ENCODE assay signal across 1 cellular context in genomic region chr5:7330141-7330712, GRCh38.
TF ChIP-seq lines count a peak whose summit lies in the region.

No MANE protein-coding gene starts in this region.

TF ChIP-seq in WTC11, 78 proteins besides CTCF, POLR2A, EP300 and RAD21 (continued from another document):
- TF ChIP-seq PREB (CRISPR knock-in tag; IDR thresholded peaks at IDR 0.05; ENCODE audit: borderline replicate concordance) (no peak), NFATC4 (CRISPR knock-in tag; IDR thresholded peaks at IDR 0.05) (no peak), SP1 (CRISPR knock-in tag; conservative IDR thresholded peaks at IDR 0.05) (no peak), ZBTB43 (CRISPR knock-in tag; IDR thresholded peaks at IDR 0.05) (no peak), MYBL2 (CRISPR knock-in tag; IDR thresholded peaks at IDR 0.05) (no peak), EMX1 (CRISPR knock-in tag; IDR thresholded peaks at IDR 0.05) (no peak)
